16 cellular contexts compared by ENCODE assay signal in genomic region chrX:150643271-150643670, GRCh38. TPM values are rescaled to one million over a fixed set of nuclear protein-coding genes. Genes with fewer than 3 reads are reported as not detected.
A peak's percentile ranks its signal among the peaks of the same experiment; 100 is the strongest.
DNase-seq lines count a peak whose midpoint lies in the region; ATAC-seq and TF ChIP-seq lines count a peak whose summit lies in the region.
"Had no signal": no experiment of that assay in that cellular context is flagged by ENCODE, and none has a peak within 500 bp of the region (broad histone marks: within the 10 kb centered on the region; RNA-seq: fewer than 3 reads in every experiment).

No MANE protein-coding gene starts in this region.

- no peaks in the 10 kb centered on the region for H3K79me2 ChIP-seq in GM23248 (ENCODE audit: insufficient read depth)

- H3K27me3 ChIP-seq in GM23248 (replicated peaks; ENCODE audit: insufficient read depth): no peaks in the 10 kb centered on the region
- H3K27me3 ChIP-seq: BLaER1, left lung had no signal

- CTCF ChIA-PET in RWPE1 (lab: Yijun Ruan, JAX): no interaction called here

- no peaks in the 10 kb centered on the region for H3K9me3 ChIP-seq in GM23248 (ENCODE audit: low read depth)
- H3K9me3 ChIP-seq: BLaER1, left lung had no signal

- H4K20me1 ChIP-seq in GM23248 (ENCODE audit: insufficient read depth): no peaks in the 10 kb centered on the region
- H4K20me1 ChIP-seq: BLaER1 had no signal

- H3K9me2 ChIP-seq in GM23248 (ENCODE audit: insufficient read depth): no peaks in the 10 kb centered on the region

- no peak for ATAC-seq in HG02884 (IDR thresholded peaks at IDR 0.05; ENCODE audit: unreplicated experiment)
- no peak for ATAC-seq in GM18517 (IDR thresholded peaks at IDR 0.05; ENCODE audit: unreplicated experiment)
- ATAC-seq: left lung, T-cell had no signal

- H3F3A ChIP-seq in GM23248 (ENCODE audit: insufficient read depth): no peaks in the 10 kb centered on the region

- POLR2A ChIA-PET in RWPE1 (lab: Yijun Ruan, JAX; ENCODE audit: low non-redundant PET): no interaction called here

- peak; percentile 14; the same call in 1 of the 2 replicates for TF ChIP-seq CTCF in 22Rv1 (IDR thresholded peaks at IDR 0.05)
- no peak for TF ChIP-seq CTCF in RWPE1 (conservative IDR thresholded peaks at IDR 0.05; ENCODE audit: low read depth)
- peak; percentile 15 for TF ChIP-seq CTCF in epithelial cell of proximal tubule (conservative IDR thresholded peaks at IDR 0.05; ENCODE audit: low read depth, low read length)

- in situ Hi-C loops in GM23248 (cut with MboI): no loop called here

- DNase-seq in GM23248 (peak; percentile 29), RWPE1 (ENCODE audit: low spot score) (peak; percentile 0), epithelial cell of proximal tubule (ENCODE audit: low read depth) (no peak), substantia nigra (lab: John Stamatoyannopoulos, UW) (no peak)
- no peak for DNase-seq in stimulated activated CD4-positive, alpha-beta T cell treated with anti-CD3 and anti-CD28 coated beads, Interleukin-15, amount 100 ng/mL, for 24 hours
- DNase-seq: activated CD4-positive, alpha-beta T cell treated with anti-CD3 and anti-CD28 coated beads for 48 hours; H9; left lung; NCI-H1436; NCI-H774; T-cell had no signal

- no peaks in the 10 kb centered on the region for H3K4me1 ChIP-seq in GM23248 (ENCODE audit: insufficient read depth)
- H3K4me1 ChIP-seq: BLaER1, left lung had no signal

- H3K4me3 ChIP-seq in GM23248 (no peak overlapping the region), epithelial cell of proximal tubule (ENCODE audit: low read depth, low read length) (no peak overlapping the region)
- H3K4me3 ChIP-seq: BLaER1, left lung, skin epidermis had no signal

- 9 to 29% methylated on average over 1 of the region's 1 CpG for WGBS in GM23248 (ENCODE audit: low coverage in 1 of 2, low lambda C conversion rate in 2 of 2, missing lambda C conversion rate in 2 of 2), 2 experiments

- no peak overlapping the region for H2AFZ ChIP-seq in GM23248

- no peaks in the 10 kb centered on the region for H3K36me3 ChIP-seq in GM23248 (ENCODE audit: low read depth)

- no peak overlapping the region for H3K9ac ChIP-seq in GM23248
- H3K9ac ChIP-seq: BLaER1 had no signal

- H3K27ac ChIP-seq in 22Rv1 (no peak overlapping the region), GM23248 (no peak overlapping the region), RWPE1 (no peak overlapping the region), substantia nigra (ENCODE audit: low read depth, low read length, poor library complexity, severe bottlenecking) (no peak overlapping the region)
- H3K27ac ChIP-seq: BLaER1, left lung, skin epidermis had no signal

- no peak overlapping the region for H3K4me2 ChIP-seq in GM23248 (ENCODE audit: unreplicated experiment)
- H3K4me2 ChIP-seq: BLaER1 had no signal

RNA-seq across cellular contexts. Expression of gene MTMR1, which starts 49.9 kb away (rescaled TPM):
- total RNA-seq in GM23248 (2014; rRNA removed; shearing (Covaris generic)): 12.8 and 15.8 TPM in 2 replicates
- polyA plus RNA-seq in GM23248 (2016; fragmentation: Nextera tagmentation; extraction: Ambion mirVana): 2.7 and 3.7 TPM in 2 replicates
- total RNA-seq in epithelial cell of proximal tubule: 18.2 and 19.3 TPM in 2 replicates

Comparison
In these comparisons a context has a peak if more than half of its experiments do, and no peak if none do; other contexts are left out.
1. DNase-seq: peak in GM23248 (single experiment) and RWPE1 (single experiment); none in epithelial cell of proximal tubule (single experiment), stimulated activated CD4-positive, alpha-beta T cell treated with anti-CD3 and anti-CD28 coated beads, Interleukin-15, amount 100 ng/mL, for 24 hours (single experiment) and substantia nigra (0 of 49).